ENCODE assay signal across 7 cellular contexts in the genomic region with DNA sequence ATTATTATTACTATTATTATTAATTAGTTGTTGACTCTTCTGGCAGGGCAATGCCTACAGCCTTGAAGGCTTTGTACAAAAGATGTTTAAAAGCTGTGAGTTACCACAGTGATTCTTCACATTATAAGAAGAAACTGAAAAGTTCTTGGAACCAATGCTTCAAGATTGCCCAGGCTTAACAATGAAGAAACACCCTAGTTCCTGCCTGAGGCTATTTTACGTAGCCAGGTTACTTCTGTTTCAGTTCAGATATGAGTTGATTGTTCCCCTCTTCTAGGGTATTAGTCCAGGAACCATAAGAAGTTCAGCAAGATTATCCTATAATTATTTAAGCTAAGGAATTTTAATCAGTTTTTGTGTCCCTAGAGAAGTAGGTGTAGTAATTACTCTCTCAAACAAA.
"Had no signal": no experiment of that assay in that cellular context is flagged by ENCODE, and none has a peak within 500 bp of the region (broad histone marks: within the 10 kb centered on the region; RNA-seq: fewer than 3 reads in every experiment).

No MANE protein-coding gene starts in this region.

- ATAC-seq: HCT116, HepG2 had no signal

- H3K4me3 ChIP-seq: GM23248, HAP-1 had no signal

- DNase-seq: GM23248, GOT3, H7, HFFc6 had no signal

- FAIRE-seq: HepG2 had no signal
